In genomic region chr4:17128268-17128667, GRCh38 we compare ENCODE assay signal across 17 cellular contexts.
DNase-seq lines count a peak whose midpoint lies in the region; ATAC-seq and TF ChIP-seq lines count a peak whose summit lies in the region.
"Had no signal": no experiment of that assay in that cellular context is flagged by ENCODE, and none has a peak within 500 bp of the region (broad histone marks: within the 10 kb centered on the region; RNA-seq: fewer than 3 reads in every experiment).

No MANE protein-coding gene starts in this region.

- TF ChIP-seq CTCF in BJ (IDR thresholded peaks at IDR 0.05; ENCODE audit: insufficient read depth, low read depth, low read length): no peak
- TF ChIP-seq CTCF in fibroblast of pulmonary artery (IDR thresholded peaks at IDR 0.05; ENCODE audit: low read length, missing control alignments): no peak

- no peaks in the 10 kb centered on the region for H3K27me3 ChIP-seq in BJ (ENCODE audit: control insufficient read depth, insufficient read depth, low read length)
- H3K27me3 ChIP-seq: BLaER1, SJCRH30 had no signal

- POLR2A ChIA-PET in BJ (lab: Charles Lee): no interaction called here

- no peaks in the 10 kb centered on the region for H3K4me1 Mint-ChIP-seq in activated CD8-positive, alpha-beta memory T cell treated with anti-CD3 and anti-CD28 coated beads, Interleukin-2, amount 10 ng/mL, durations not matched to agents 7 days and 5 days

- H3K36me3 ChIP-seq in BJ (ENCODE audit: control insufficient read depth, insufficient read depth, low read length): no peaks in the 10 kb centered on the region
- H3K36me3 ChIP-seq: BLaER1, SJCRH30 had no signal

- no peaks in the 10 kb centered on the region for H3K9me3 Mint-ChIP-seq in activated CD8-positive, alpha-beta memory T cell treated with anti-CD3 and anti-CD28 coated beads, Interleukin-2, amount 10 ng/mL, durations not matched to agents 7 days and 5 days (ENCODE audit: low read depth)

- no peak for ATAC-seq in activated CD8-positive, alpha-beta memory T cell treated with anti-CD3 and anti-CD28 coated beads, Interleukin-2, amount 10 ng/mL, durations not matched to agents 7 days and 5 days

- H3K27me3 Mint-ChIP-seq in activated CD8-positive, alpha-beta memory T cell treated with anti-CD3 and anti-CD28 coated beads, Interleukin-2, amount 10 ng/mL, durations not matched to agents 7 days and 5 days: no peaks in the 10 kb centered on the region

- CTCF ChIA-PET in BJ (lab: Yijun Ruan, JAX): interaction anchor here (0.6 to 0.7 kb wide), 2 partner anchors 39 to 46 kb away, joined by 3 read pairs; no protein-coding TSS in a partner anchor
- CTCF ChIA-PET in activated CD8-positive, alpha-beta memory T cell treated with anti-CD3 and anti-CD28 coated beads, Interleukin-2, amount 10 ng/mL, durations not matched to agents 7 days and 5 days (lab: Charles Lee): no interaction called here

- H3K27ac Mint-ChIP-seq in activated CD8-positive, alpha-beta memory T cell treated with anti-CD3 and anti-CD28 coated beads, Interleukin-2, amount 10 ng/mL, durations not matched to agents 7 days and 5 days: no peak overlapping the region

- H3K36me3 Mint-ChIP-seq in activated CD8-positive, alpha-beta memory T cell treated with anti-CD3 and anti-CD28 coated beads, Interleukin-2, amount 10 ng/mL, durations not matched to agents 7 days and 5 days: no peaks in the 10 kb centered on the region

- H3K4me3 ChIP-seq in BJ (ENCODE audit: low read depth, low read length): no peak overlapping the region
- no peak overlapping the region for H3K4me3 ChIP-seq in fibroblast of pulmonary artery (replicated peaks; ENCODE audit: low read depth, low read length)
- H3K4me3 ChIP-seq: BLaER1, SJCRH30 had no signal

- H3K4me3 Mint-ChIP-seq in activated CD8-positive, alpha-beta memory T cell treated with anti-CD3 and anti-CD28 coated beads, Interleukin-2, amount 10 ng/mL, durations not matched to agents 7 days and 5 days: no peak overlapping the region

- DNase-seq in AG08395 (ENCODE audit: low spot score) (peak; percentile 54), BJ (ENCODE audit: low read depth) (peak; percentile 23), M059J (ENCODE audit: low read depth) (peak; percentile 29), fibroblast of pulmonary artery (ENCODE audit: low read depth) (peak; percentile 84), NCI-H226 (no peak), SIG-M5 (lab: John Stamatoyannopoulos, UW) (no peak)
- DNase-seq in stimulated activated CD8-positive, alpha-beta memory T cell treated with anti-CD3 and anti-CD28 coated beads, Interleukin-4, amount 100 ng/mL, for 48 hours: no peak
- no peak for DNase-seq in activated CD8-positive, alpha-beta memory T cell treated with anti-CD3 and anti-CD28 coated beads, Interleukin-2, amount 10 ng/mL, durations not matched to agents 7 days and 5 days
- DNase-seq: HCEC 1CT, MM.1S, NCI-H1105 treated with DMSO at 0.1 percent for 48 hours, NCI-H1930, NCI-H2171, NCI-H510A, NCI-H82, SJCRH30 had no signal

Comparison
In these comparisons a context has a peak if more than half of its experiments do, and no peak if none do; other contexts are left out.
1. DNase-seq: peak in AG08395 (single experiment), BJ (single experiment), M059J (single experiment) and fibroblast of pulmonary artery (single experiment); none in NCI-H226 (single experiment), stimulated activated CD8-positive, alpha-beta memory T cell treated with anti-CD3 and anti-CD28 coated beads, Interleukin-4, amount 100 ng/mL, for 48 hours (single experiment), activated CD8-positive, alpha-beta memory T cell treated with anti-CD3 and anti-CD28 coated beads, Interleukin-2, amount 10 ng/mL, durations not matched to agents 7 days and 5 days (single experiment) and SIG-M5 (single experiment).